ENCODE assay signal across 6 cellular contexts in the genomic region with DNA sequence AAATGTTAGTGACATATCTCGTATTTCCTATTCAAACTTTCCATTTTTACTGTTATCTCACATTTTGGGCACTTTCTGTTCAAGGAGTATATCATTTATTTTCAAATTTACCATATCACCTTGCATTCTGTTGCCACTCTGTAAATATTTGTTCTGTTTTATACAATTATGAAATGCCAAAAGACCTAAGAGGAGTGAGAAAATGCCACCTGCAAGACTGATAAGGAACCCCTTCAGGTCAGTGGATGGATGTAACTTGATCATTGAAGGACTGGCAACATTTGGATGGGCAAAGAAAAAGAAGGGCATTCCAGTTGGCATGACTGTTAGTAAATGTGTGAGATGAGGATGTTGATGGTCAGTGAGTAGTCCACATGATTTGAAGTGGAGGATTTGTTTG.
"Had no signal": no experiment of that assay in that cellular context is flagged by ENCODE, and none has a peak within 500 bp of the region (broad histone marks: within the 10 kb centered on the region; RNA-seq: fewer than 3 reads in every experiment).

No MANE protein-coding gene starts in this region.

- H3K4me3 ChIP-seq: K562 had no signal

- FAIRE-seq: HepG2, HTR-8/SVneo, K562 had no signal

- ATAC-seq: HepG2, K562 had no signal

- H3K27ac ChIP-seq: HL-60 had no signal

- DNase-seq: IMR-90, KBM-7 had no signal
